20 cellular contexts compared by ENCODE assay signal in genomic region chr10:89025453-89025852, GRCh38.
"Had no signal": no experiment of that assay in that cellular context is flagged by ENCODE, and none has a peak within 500 bp of the region (broad histone marks: within the 10 kb centered on the region; RNA-seq: fewer than 3 reads in every experiment).

No MANE protein-coding gene starts in this region.

- ATAC-seq: foreskin keratinocyte; naive thymus-derived CD8-positive, alpha-beta T cell; pancreas; sciatic nerve; stimulated activated effector memory CD8-positive, alpha-beta T cell treated with anti-CD3 and anti-CD28 coated beads, Interleukin-12 subunit alpha, Interleukin-12 subunit beta, amount 100 ng/mL, for 72 hours had no signal

- H3K27me3 ChIP-seq: esophagus muscularis mucosa, foreskin keratinocyte, neutrophil, pancreas, stomach, tibial artery had no signal

- DNase-seq: dermis blood vessel endothelial cell; effector memory CD4-positive, alpha-beta T cell; foreskin keratinocyte; glutamatergic neuron; mesenchymal stem cell; midbrain; naive thymus-derived CD8-positive, alpha-beta T cell; pancreas; retina; stimulated activated CD4-positive, alpha-beta T cell treated with anti-CD3 and anti-CD28 coated beads, Interleukin-2, amount 100 ng/mL, for 24 hours; stimulated activated CD4-positive, alpha-beta T cell treated with anti-CD3 and anti-CD28 coated beads, Interleukin-4, amount 100 ng/mL, for 24 hours; stimulated activated naive CD4-positive, alpha-beta T cell treated with Interleukin-2 at 50 U/mL for 16 hours; stomach; tibial artery had no signal

- H3K4me3 Mint-ChIP-seq: naive thymus-derived CD8-positive, alpha-beta T cell; stimulated activated effector memory CD8-positive, alpha-beta T cell treated with anti-CD3 and anti-CD28 coated beads, Interleukin-12 subunit alpha, Interleukin-12 subunit beta, amount 100 ng/mL, for 72 hours; type B pancreatic cell had no signal

- H3K27ac ChIP-seq: coronary artery, esophagus muscularis mucosa, foreskin keratinocyte, neutrophil, pancreas, stomach, tibial artery had no signal

- H3K9me3 ChIP-seq: esophagus muscularis mucosa, neutrophil, pancreas, tibial artery had no signal

- H3K4me1 ChIP-seq: pancreas had no signal

- H3K27me3 Mint-ChIP-seq: naive thymus-derived CD8-positive, alpha-beta T cell had no signal

- H3K4me3 ChIP-seq: coronary artery, esophagus muscularis mucosa, pancreas, stomach, tibial artery had no signal

- H3K27ac Mint-ChIP-seq: stimulated activated effector memory CD8-positive, alpha-beta T cell treated with anti-CD3 and anti-CD28 coated beads, Interleukin-12 subunit alpha, Interleukin-12 subunit beta, amount 100 ng/mL, for 72 hours; type B pancreatic cell had no signal

- H3K36me3 ChIP-seq: pancreas had no signal

- H3K36me3 Mint-ChIP-seq: type B pancreatic cell had no signal

- H3K9me3 Mint-ChIP-seq: stimulated activated effector memory CD8-positive, alpha-beta T cell treated with anti-CD3 and anti-CD28 coated beads, Interleukin-12 subunit alpha, Interleukin-12 subunit beta, amount 100 ng/mL, for 72 hours had no signal
